Comparison of ENCODE assay signal across 31 cellular contexts in genomic region chr3:185663929-185664328, GRCh38.
"Had no signal": no experiment of that assay in that cellular context is flagged by ENCODE, and none has a peak within 500 bp of the region (broad histone marks: within the 10 kb centered on the region; RNA-seq: fewer than 3 reads in every experiment).

No MANE protein-coding gene starts in this region.

- H3K9me3 Mint-ChIP-seq: naive B cell; naive thymus-derived CD8-positive, alpha-beta T cell; natural killer cell treated with Interleukin-12 subunit alpha and Interleukin-12 subunit beta and Interleukin-15 and Interleukin-18, amount 100 ng/mL, for 72 hours; neural progenitor cell; stimulated activated naive B cell treated with anti-CD40 and anti-IgM and Interleukin-4, amounts not matched to agents 10 μg/mL and 1 μg/mL and 100 μg/mL, for 72 hours; stimulated activated naive CD8-positive, alpha-beta T cell treated with anti-CD3 and anti-CD28 coated beads, Interleukin-15, amount 100 ng/mL, for 72 hours; type B pancreatic cell had no signal

- H3K27ac Mint-ChIP-seq: naive B cell; naive thymus-derived CD8-positive, alpha-beta T cell; natural killer cell treated with Interleukin-12 subunit alpha and Interleukin-12 subunit beta and Interleukin-15 and Interleukin-18, amount 100 ng/mL, for 72 hours; neural progenitor cell; stimulated activated naive B cell treated with anti-CD40 and anti-IgM and Interleukin-4, amounts not matched to agents 10 μg/mL and 1 μg/mL and 100 μg/mL, for 72 hours; stimulated activated naive CD8-positive, alpha-beta T cell treated with anti-CD3 and anti-CD28 coated beads, Interleukin-15, amount 100 ng/mL, for 72 hours; type B pancreatic cell had no signal

- H3K9me3 ChIP-seq: neutrophil, ovary, psoas muscle, spleen, suprapubic skin, testis, tibial artery, transverse colon, vagina had no signal

- H3K9ac ChIP-seq: neural progenitor cell, parathyroid adenoma had no signal

- H3K27me3 Mint-ChIP-seq: progenitor cell of endocrine pancreas, type B pancreatic cell had no signal

- H2AFZ ChIP-seq: neural progenitor cell, parathyroid adenoma had no signal

- H3K36me3 Mint-ChIP-seq: naive B cell; naive thymus-derived CD8-positive, alpha-beta T cell; natural killer cell treated with Interleukin-12 subunit alpha and Interleukin-12 subunit beta and Interleukin-15 and Interleukin-18, amount 100 ng/mL, for 72 hours; stimulated activated naive B cell treated with anti-CD40 and anti-IgM and Interleukin-4, amounts not matched to agents 10 μg/mL and 1 μg/mL and 100 μg/mL, for 72 hours had no signal

- H3K4me1 ChIP-seq: neural progenitor cell had no signal

- ATAC-seq: naive thymus-derived CD8-positive, alpha-beta T cell; natural killer cell treated with Interleukin-12 subunit alpha and Interleukin-12 subunit beta and Interleukin-15 and Interleukin-18, amount 100 ng/mL, for 72 hours; psoas muscle; right cardiac atrium; sciatic nerve; stimulated activated naive B cell treated with anti-CD40 and anti-IgM and Interleukin-4, amounts not matched to agents 10 μg/mL and 1 μg/mL and 100 μg/mL, for 72 hours; stimulated activated naive CD8-positive, alpha-beta T cell treated with anti-CD3 and anti-CD28 coated beads, Interleukin-15, amount 100 ng/mL, for 72 hours; stimulated activated naive CD8-positive, alpha-beta T cell treated with anti-CD3 and anti-CD28 coated beads, Interleukin-15, Interleukin-2, amounts not matched to agents 100 U/mL and 50 U/mL, for 24 hours had no signal

- DNase-seq: naive B cell; naive thymus-derived CD8-positive, alpha-beta T cell; nucleus accumbens; ovary; psoas muscle; right cardiac atrium; spleen; stimulated activated CD4-positive, alpha-beta T cell treated with anti-CD3 and anti-CD28 coated beads, Interleukin-12 subunit alpha, Interleukin-12 subunit beta, amount 100 ng/mL, for 4 hours; stimulated activated CD4-positive, alpha-beta T cell treated with anti-CD3 and anti-CD28 coated beads, Interleukin-1b, Interleukin-23, amount 100 ng/mL, for 48 hours; stimulated activated CD4-positive, alpha-beta T cell treated with anti-CD3 and anti-CD28 coated beads, Interleukin-4, amount 100 ng/mL, for 1 hour; stimulated activated CD4-positive, alpha-beta T cell treated with anti-CD3 and anti-CD28 coated beads, Interleukin-4, amount 100 ng/mL, for 4 hours; stimulated activated CD8-positive, alpha-beta memory T cell treated with anti-CD3 and anti-CD28 coated beads, Interleukin-4, amount 100 ng/mL, for 48 hours; stimulated activated naive B cell treated with anti-CD40 and anti-IgM and Interleukin-4, amounts not matched to agents 10 μg/mL and 1 μg/mL and 100 μg/mL, for 72 hours; stimulated activated naive CD8-positive, alpha-beta T cell treated with anti-CD3 and anti-CD28 coated beads, Interleukin-15, amount 100 ng/mL, for 72 hours; stimulated activated naive CD8-positive, alpha-beta T cell treated with anti-CD3 and anti-CD28 coated beads, Interleukin-15, Interleukin-2, amounts not matched to agents 100 U/mL and 50 U/mL, for 24 hours; substantia nigra; testis; tibial artery; transverse colon had no signal

- H3K79me2 ChIP-seq: parathyroid adenoma had no signal

- H3K4me3 Mint-ChIP-seq: naive B cell; naive thymus-derived CD8-positive, alpha-beta T cell; natural killer cell treated with Interleukin-12 subunit alpha and Interleukin-12 subunit beta and Interleukin-15 and Interleukin-18, amount 100 ng/mL, for 72 hours; neural progenitor cell; stimulated activated naive B cell treated with anti-CD40 and anti-IgM and Interleukin-4, amounts not matched to agents 10 μg/mL and 1 μg/mL and 100 μg/mL, for 72 hours; stimulated activated naive CD8-positive, alpha-beta T cell treated with anti-CD3 and anti-CD28 coated beads, Interleukin-15, amount 100 ng/mL, for 72 hours; type B pancreatic cell had no signal

- H3K36me3 ChIP-seq: neutrophil, ovary, spleen, suprapubic skin, tibial artery, transverse colon had no signal

- H3K4me3 ChIP-seq: neural progenitor cell, ovary, psoas muscle, skin epidermis, smooth muscle cell, spleen, suprapubic skin, testis, tibial artery, transverse colon, vagina had no signal

- H3K4me1 Mint-ChIP-seq: naive B cell; stimulated activated naive CD8-positive, alpha-beta T cell treated with anti-CD3 and anti-CD28 coated beads, Interleukin-15, amount 100 ng/mL, for 72 hours had no signal

- H3K27me3 ChIP-seq: neural progenitor cell, neutrophil, ovary, suprapubic skin, testis, transverse colon, vagina had no signal

- FAIRE-seq: urothelium cell line had no signal

- H3K4me2 ChIP-seq: neural progenitor cell, smooth muscle cell had no signal

- H3K27ac ChIP-seq: neural progenitor cell, neutrophil, ovary, parathyroid adenoma, psoas muscle, skin epidermis, spleen, suprapubic skin, testis, tibial artery, transverse colon, vagina had no signal
